Comparison of ENCODE assay signal across 9 cellular contexts in the genomic region with DNA sequence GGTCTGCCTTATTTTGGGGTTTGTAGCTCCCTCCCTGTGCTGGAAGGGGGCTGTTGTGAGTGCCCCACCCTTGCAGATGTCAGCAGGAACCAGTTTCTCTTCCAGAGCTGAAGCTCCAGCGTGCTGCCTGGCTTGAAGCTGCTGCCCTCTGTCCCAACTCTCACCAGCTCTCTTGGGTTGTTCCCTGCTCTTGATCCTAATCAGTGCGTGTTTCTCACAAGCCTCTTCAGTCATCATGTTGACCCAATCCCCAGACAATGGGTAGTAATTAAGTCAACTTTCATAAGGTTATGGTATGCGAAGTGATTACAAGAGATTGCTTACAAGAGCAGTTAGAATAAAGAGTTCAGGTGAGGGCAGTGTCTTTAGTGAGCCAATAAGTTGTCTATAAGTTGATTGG. TPM values are rescaled to one million over a fixed set of nuclear protein-coding genes. Genes with fewer than 3 reads are reported as not detected.
"Had no signal": no experiment of that assay in that cellular context is flagged by ENCODE, and none has a peak within 500 bp of the region (broad histone marks: within the 10 kb centered on the region; RNA-seq: fewer than 3 reads in every experiment).

No MANE protein-coding gene starts in this region.

- FAIRE-seq: HTR-8/SVneo had no signal

- H3K4me1 Mint-ChIP-seq: IgD-negative memory B cell had no signal

- H3K36me3 Mint-ChIP-seq: IgD-negative memory B cell had no signal

- H3K4me3 ChIP-seq: GM23248, HAP-1 had no signal

- H3K27ac ChIP-seq: GM23248, HL-60 had no signal

- H3K4me1 ChIP-seq: HAP-1 had no signal

- H3K9me3 ChIP-seq: HAP-1 had no signal

- H3K4me3 Mint-ChIP-seq: HFFc6, IgD-negative memory B cell had no signal

- H3K27ac Mint-ChIP-seq: HFFc6, IgD-negative memory B cell had no signal

- H3K9ac ChIP-seq: GM23248 had no signal

- H3K36me3 ChIP-seq: HAP-1 had no signal

- DNase-seq: GOT3, H7, KBM-7 had no signal

- H2AFZ ChIP-seq: GM23248 had no signal

RNA-seq across cellular contexts. Expression of a gene that starts 57.0 kb away (rescaled TPM):
- total RNA-seq: GM23248 had no signal
